15 cellular contexts compared by ENCODE assay signal in the genomic region with DNA sequence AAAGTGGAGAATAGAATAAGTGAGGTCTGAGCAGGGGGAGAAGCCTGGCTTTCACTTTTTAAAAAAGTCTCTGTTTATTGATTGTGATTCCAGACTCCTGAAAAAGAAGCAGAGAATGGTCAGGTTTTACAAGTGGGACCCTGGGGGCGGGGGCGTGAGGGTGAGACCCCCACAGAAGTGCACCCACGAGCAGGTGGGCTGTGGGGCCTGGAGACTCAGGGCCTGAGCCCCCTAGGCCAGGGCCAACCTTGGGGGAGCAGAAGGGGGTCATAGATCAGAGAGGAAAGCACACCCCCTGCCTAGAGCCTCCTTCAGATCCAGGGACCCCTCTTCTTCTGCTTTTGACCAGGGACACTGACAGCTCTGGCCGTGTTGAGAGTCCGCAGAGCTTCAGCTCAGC.
DNase-seq lines count a peak whose midpoint lies in the region; ATAC-seq and TF ChIP-seq lines count a peak whose summit lies in the region.
"Had no signal": no experiment of that assay in that cellular context is flagged by ENCODE, and none has a peak within 500 bp of the region (broad histone marks: within the 10 kb centered on the region; RNA-seq: fewer than 3 reads in every experiment).

No MANE protein-coding gene starts in this region.

- H3K4me3 Mint-ChIP-seq in memory B cell = no peak overlapping the region
- H3K4me3 Mint-ChIP-seq: CD4-positive, alpha-beta memory T cell; HFFc6 had no signal

- no peak for ATAC-seq in heart left ventricle
- no peak for ATAC-seq in memory B cell (ENCODE audit: low read depth)
- ATAC-seq in lower lobe of right lung = no peak
- ATAC-seq: GM12878 had no signal

- H4K8ac ChIP-seq in neuronal stem cell (ENCODE audit: low read depth, low read length) = no peak overlapping the region

- H3K27ac Mint-ChIP-seq in memory B cell = peak overlapping the region; percentile 14
- H3K27ac Mint-ChIP-seq: CD4-positive, alpha-beta memory T cell; HFFc6 had no signal

- DNase-seq in right atrium auricular region (ENCODE audit: low spot score) (peak; percentile 26), heart left ventricle (no peak), memory B cell (ENCODE audit: low spot score in 2 of 2) (no peak), neuronal stem cell (ENCODE audit: low spot score) (no peak), spleen (peak; percentile 54), NAMALWA (ENCODE audit: low spot score) (no peak), lower lobe of right lung (no peak), NCI-H1417 treated with DMSO at 0.1 percent for 48 hours (lab: John Stamatoyannopoulos, UW) (no peak)
- DNase-seq: BE2C; CD4-positive, alpha-beta memory T cell; GOT3; HFFc6 had no signal

- no peak overlapping the region for H3K4ac ChIP-seq in neuronal stem cell (ENCODE audit: low read length)

- no peak overlapping the region for H3K4me3 ChIP-seq in right atrium auricular region
- no peak overlapping the region for H3K4me3 ChIP-seq in heart left ventricle
- no peak overlapping the region for H3K4me3 ChIP-seq in neuronal stem cell (ENCODE audit: low read length in 2 of 2)
- no peak overlapping the region for H3K4me3 ChIP-seq in spleen
- no peak overlapping the region for H3K4me3 ChIP-seq in lower lobe of right lung
- H3K4me3 ChIP-seq: GM12878, HAP-1 had no signal

- no peak for TF ChIP-seq CTCF in right atrium auricular region (IDR thresholded peaks at IDR 0.05)
- TF ChIP-seq CTCF in heart left ventricle (IDR thresholded peaks at IDR 0.05) = no peak
- no peak for TF ChIP-seq CTCF in spleen (IDR thresholded peaks at IDR 0.05 in 8 of 11, conservative IDR thresholded peaks at IDR 0.05 in 3 of 11)
- no peak for TF ChIP-seq CTCF in lower lobe of right lung (IDR thresholded peaks at IDR 0.05)

- no peak overlapping the region for H3K4me2 ChIP-seq in neuronal stem cell (ENCODE audit: insufficient read depth, low read length, poor library complexity, severe bottlenecking)

- peaks cover 6% of the 10 kb centered on the region for H3K4me1 Mint-ChIP-seq in memory B cell

- no peak overlapping the region for H2AFZ ChIP-seq in neuronal stem cell (ENCODE audit: low read length)

- no peak overlapping the region for H2BK15ac ChIP-seq in neuronal stem cell (ENCODE audit: low read length)

- H3K27me3 Mint-ChIP-seq in memory B cell = peaks cover 7% of the 10 kb centered on the region

- intact Hi-C loops in heart left ventricle (cut with DNase I) = loop anchor here in 7 of 10 donors (2.0 to 10.0 kb wide), 4 partner anchors 217 to 219 kb away; no protein-coding TSS in a partner anchor
- intact Hi-C loops in spleen (cut with DNase I; ENCODE audit: low total_unique reads) = loop anchor here (5.0 kb wide), 1 partner anchor 217 kb away; no protein-coding TSS in a partner anchor
- intact Hi-C loops in lower lobe of right lung (cut with DNase I) = no loop called here

- peaks cover 77% of the 10 kb centered on the region for H3K36me3 ChIP-seq in right atrium auricular region
- peaks cover 0 to 48% (median 7%) of the 10 kb centered on the region in 9 donors for H3K36me3 ChIP-seq in heart left ventricle
- H3K36me3 ChIP-seq in neuronal stem cell (replicated peaks in 1 of 2; ENCODE audit: control insufficient read depth in 2 of 2, insufficient read depth in 2 of 2, low read length in 2 of 2) = no peaks in the 10 kb centered on the region
- no peaks in the 10 kb centered on the region for H3K36me3 ChIP-seq in spleen
- H3K36me3 ChIP-seq in lower lobe of right lung = peaks cover 32% of the 10 kb centered on the region
- H3K36me3 ChIP-seq: BE2C, HAP-1 had no signal

- no peak overlapping the region for H3K9ac ChIP-seq in neuronal stem cell (ENCODE audit: low read depth, low read length, poor library complexity)

- TF ChIP-seq POLR2A in heart left ventricle (IDR thresholded peaks at IDR 0.05) (no peak), spleen (IDR thresholded peaks at IDR 0.05) (no peak)

- no peak overlapping the region for H3K14ac ChIP-seq in neuronal stem cell (ENCODE audit: low read length)

- no peak overlapping the region for H3K18ac ChIP-seq in neuronal stem cell (ENCODE audit: low read length)

- no peak overlapping the region for H2BK12ac ChIP-seq in neuronal stem cell (ENCODE audit: low read length)

- H3K4me1 ChIP-seq in right atrium auricular region (peaks cover 0 to 16% of the 10 kb centered on the region in 2 donors), heart left ventricle (peaks cover 0 to 17% (median 9%) of the 10 kb centered on the region in 12 donors), neuronal stem cell (ENCODE audit: control insufficient read depth in 2 of 2, insufficient read depth in 1 of 2, low read depth in 1 of 2, low read length in 2 of 2) (peaks cover 2 to 6% of the 10 kb centered on the region in 2 donors), spleen (peaks cover 0 to 8% (median 5%) of the 10 kb centered on the region in 6 donors), lower lobe of right lung (peaks cover 10% of the 10 kb centered on the region)
- H3K4me1 ChIP-seq: HAP-1 had no signal

- no peak overlapping the region for H2BK5ac ChIP-seq in neuronal stem cell (ENCODE audit: low read length)

- no peaks in the 10 kb centered on the region for H3K79me1 ChIP-seq in neuronal stem cell (ENCODE audit: low read depth, low read length)

- H2BK120ac ChIP-seq in neuronal stem cell (ENCODE audit: low read depth, low read length) = no peak overlapping the region

- peak overlapping the region; percentile 27 for H2AK5ac ChIP-seq in neuronal stem cell (ENCODE audit: low read depth, low read length)

- no peaks in the 10 kb centered on the region for H3K9me3 ChIP-seq in right atrium auricular region
- H3K9me3 ChIP-seq in heart left ventricle = no peaks in the 10 kb centered on the region
- no peaks in the 10 kb centered on the region for H3K9me3 ChIP-seq in neuronal stem cell (replicated peaks in 1 of 2; ENCODE audit: control insufficient read depth in 2 of 2, insufficient read depth in 1 of 2, low read depth in 1 of 2, low read length in 2 of 2)
- H3K9me3 ChIP-seq in spleen = no peaks in the 10 kb centered on the region
- no peaks in the 10 kb centered on the region for H3K9me3 ChIP-seq in lower lobe of right lung
- H3K9me3 ChIP-seq: BE2C, HAP-1 had no signal

- WGBS in heart left ventricle, 4 donors = 73 to 88% (median 85%) methylated on average over 5 of the region's 5 CpGs
- no CpG with 5 or more reads among the region's 5 CpGs for WGBS in neuronal stem cell (ENCODE audit: extremely low coverage in 2 of 2, insufficient read length in 2 of 2, insufficient replicate concordance in 1 of 2), 2 donors
- WGBS in spleen, 5 donors = 71 to 86% (median 76%) methylated on average over 5 of the region's 5 CpGs

- H3K9me3 Mint-ChIP-seq in memory B cell = no peaks in the 10 kb centered on the region
- H3K9me3 Mint-ChIP-seq: CD4-positive, alpha-beta memory T cell had no signal

- H3K36me3 Mint-ChIP-seq in memory B cell = no peaks in the 10 kb centered on the region
- H3K36me3 Mint-ChIP-seq: CD4-positive, alpha-beta memory T cell had no signal

- H3K23ac ChIP-seq in neuronal stem cell (ENCODE audit: low read depth, low read length, poor library complexity) = no peak overlapping the region

- H4K91ac ChIP-seq in neuronal stem cell (ENCODE audit: low read depth, low read length, poor library complexity) = no peak overlapping the region

- no peaks in the 10 kb centered on the region for H3K27me3 ChIP-seq in right atrium auricular region
- no peaks in the 10 kb centered on the region for H3K27me3 ChIP-seq in heart left ventricle
- no peaks in the 10 kb centered on the region for H3K27me3 ChIP-seq in neuronal stem cell (ENCODE audit: control insufficient read depth in 3 of 3, insufficient read depth in 3 of 3, low read depth in 1 of 3, low read length in 3 of 3)
- H3K27me3 ChIP-seq in spleen (replicated peaks in 1 of 7) = peaks cover 0 to 19% (median 0%) of the 10 kb centered on the region in 7 donors
- no peaks in the 10 kb centered on the region for H3K27me3 ChIP-seq in lower lobe of right lung (ENCODE audit: low read depth)
- H3K27me3 ChIP-seq: BE2C had no signal

- H3K27ac ChIP-seq in right atrium auricular region (no peak overlapping the region), heart left ventricle (no peak overlapping the region), neuronal stem cell (replicated peaks; ENCODE audit: low read length) (no peak overlapping the region), spleen (no peak overlapping the region), lower lobe of right lung (no peak overlapping the region)
- H3K27ac ChIP-seq: C4-2B had no signal

Comparison
In these comparisons a context has a peak if more than half of its experiments do, and no peak if none do; other contexts are left out.
1. DNase-seq: peak in right atrium auricular region (single experiment) and spleen (single experiment); none in heart left ventricle (0 of 5), memory B cell (0 of 2), neuronal stem cell (single experiment), NAMALWA (single experiment), lower lobe of right lung (single experiment) and NCI-H1417 treated with DMSO at 0.1 percent for 48 hours (single experiment).